ENCODE assay signal across 1 cellular context in genomic region chr6:161838306-161839035, GRCh38.
A peak's percentile ranks its signal among the peaks of the same experiment; 100 is the strongest.
TF ChIP-seq lines count a peak whose summit lies in the region.

No MANE protein-coding gene starts in this region.

TF ChIP-seq in HepG2, 621 proteins besides CTCF, POLR2A, EP300 and RAD21 (continued from another document and continues in another):
- TF ChIP-seq, protein P1, sequence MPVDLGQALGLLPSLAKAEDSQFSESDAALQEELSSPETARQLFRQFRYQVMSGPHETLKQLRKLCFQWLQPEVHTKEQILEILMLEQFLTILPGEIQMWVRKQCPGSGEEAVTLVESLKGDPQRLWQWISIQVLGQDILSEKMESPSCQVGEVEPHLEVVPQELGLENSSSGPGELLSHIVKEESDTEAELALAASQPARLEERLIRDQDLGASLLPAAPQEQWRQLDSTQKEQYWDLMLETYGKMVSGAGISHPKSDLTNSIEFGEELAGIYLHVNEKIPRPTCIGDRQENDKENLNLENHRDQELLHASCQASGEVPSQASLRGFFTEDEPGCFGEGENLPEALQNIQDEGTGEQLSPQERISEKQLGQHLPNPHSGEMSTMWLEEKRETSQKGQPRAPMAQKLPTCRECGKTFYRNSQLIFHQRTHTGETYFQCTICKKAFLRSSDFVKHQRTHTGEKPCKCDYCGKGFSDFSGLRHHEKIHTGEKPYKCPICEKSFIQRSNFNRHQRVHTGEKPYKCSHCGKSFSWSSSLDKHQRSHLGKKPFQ (CRISPR knock-in tag; IDR thresholded peaks at IDR 0.05; ENCODE audit: insufficient replicate concordance) = no peak
- no peak for TF ChIP-seq FOSL1 (CRISPR knock-in tag; IDR thresholded peaks at IDR 0.05; ENCODE audit: borderline replicate concordance)
- no peak for TF ChIP-seq SOX13 (IDR thresholded peaks at IDR 0.05)
- peak in 1 of 2 experiments; percentile 45; a peak in 1 of 4 replicates for TF ChIP-seq SOX13 (CRISPR knock-in tag; conservative IDR thresholded peaks at IDR 0.05 in 1 of 2, IDR thresholded peaks at IDR 0.05 in 1 of 2)
- no peak for TF ChIP-seq RELA (CRISPR knock-in tag; IDR thresholded peaks at IDR 0.05)
- no peak for TF ChIP-seq CAMTA2 (CRISPR knock-in tag; IDR thresholded peaks at IDR 0.05; ENCODE audit: borderline replicate concordance)
- no peak for TF ChIP-seq ZNF207 (IDR thresholded peaks at IDR 0.05; ENCODE audit: borderline replicate concordance)
- no peak for TF ChIP-seq CREB3 (CRISPR knock-in tag; IDR thresholded peaks at IDR 0.05)
- peak; percentile 37; the same call in 1 of the 2 replicates for TF ChIP-seq ZNF800 (CRISPR knock-in tag; IDR thresholded peaks at IDR 0.05)
- peak; percentile 42; the same call in 1 of the 2 replicates for TF ChIP-seq KDM1A (CRISPR knock-in tag; IDR thresholded peaks at IDR 0.05)
- peak; percentile 40; the same call in 1 of the 2 replicates for TF ChIP-seq RXRA (CRISPR knock-in tag; IDR thresholded peaks at IDR 0.05)
- no peak for TF ChIP-seq ZNF17 (CRISPR knock-in tag; IDR thresholded peaks at IDR 0.05)
- TF ChIP-seq ZNF747 (CRISPR knock-in tag; IDR thresholded peaks at IDR 0.05; ENCODE audit: borderline replicate concordance) = no peak
- TF ChIP-seq, protein P2, sequence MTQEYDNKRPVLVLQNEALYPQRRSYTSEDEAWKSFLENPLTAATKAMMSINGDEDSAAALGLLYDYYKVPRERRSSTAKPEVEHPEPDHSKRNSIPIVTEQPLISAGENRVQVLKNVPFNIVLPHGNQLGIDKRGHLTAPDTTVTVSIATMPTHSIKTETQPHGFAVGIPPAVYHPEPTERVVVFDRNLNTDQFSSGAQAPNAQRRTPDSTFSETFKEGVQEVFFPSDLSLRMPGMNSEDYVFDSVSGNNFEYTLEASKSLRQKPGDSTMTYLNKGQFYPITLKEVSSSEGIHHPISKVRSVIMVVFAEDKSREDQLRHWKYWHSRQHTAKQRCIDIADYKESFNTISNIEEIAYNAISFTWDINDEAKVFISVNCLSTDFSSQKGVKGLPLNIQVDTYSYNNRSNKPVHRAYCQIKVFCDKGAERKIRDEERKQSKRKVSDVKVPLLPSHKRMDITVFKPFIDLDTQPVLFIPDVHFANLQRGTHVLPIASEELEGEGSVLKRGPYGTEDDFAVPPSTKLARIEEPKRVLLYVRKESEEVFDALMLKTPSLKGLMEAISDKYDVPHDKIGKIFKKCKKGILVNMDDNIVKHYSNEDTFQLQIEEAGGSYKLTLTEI (CRISPR knock-in tag; conservative IDR thresholded peaks at IDR 0.05) = no peak
- TF ChIP-seq RCOR2 (CRISPR knock-in tag; IDR thresholded peaks at IDR 0.05) = no peak
- TF ChIP-seq, protein P3, sequence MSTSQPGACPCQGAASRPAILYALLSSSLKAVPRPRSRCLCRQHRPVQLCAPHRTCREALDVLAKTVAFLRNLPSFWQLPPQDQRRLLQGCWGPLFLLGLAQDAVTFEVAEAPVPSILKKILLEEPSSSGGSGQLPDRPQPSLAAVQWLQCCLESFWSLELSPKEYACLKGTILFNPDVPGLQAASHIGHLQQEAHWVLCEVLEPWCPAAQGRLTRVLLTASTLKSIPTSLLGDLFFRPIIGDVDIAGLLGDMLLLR (CRISPR knock-in tag; IDR thresholded peaks at IDR 0.05) = no peak
- TF ChIP-seq, protein P4, sequence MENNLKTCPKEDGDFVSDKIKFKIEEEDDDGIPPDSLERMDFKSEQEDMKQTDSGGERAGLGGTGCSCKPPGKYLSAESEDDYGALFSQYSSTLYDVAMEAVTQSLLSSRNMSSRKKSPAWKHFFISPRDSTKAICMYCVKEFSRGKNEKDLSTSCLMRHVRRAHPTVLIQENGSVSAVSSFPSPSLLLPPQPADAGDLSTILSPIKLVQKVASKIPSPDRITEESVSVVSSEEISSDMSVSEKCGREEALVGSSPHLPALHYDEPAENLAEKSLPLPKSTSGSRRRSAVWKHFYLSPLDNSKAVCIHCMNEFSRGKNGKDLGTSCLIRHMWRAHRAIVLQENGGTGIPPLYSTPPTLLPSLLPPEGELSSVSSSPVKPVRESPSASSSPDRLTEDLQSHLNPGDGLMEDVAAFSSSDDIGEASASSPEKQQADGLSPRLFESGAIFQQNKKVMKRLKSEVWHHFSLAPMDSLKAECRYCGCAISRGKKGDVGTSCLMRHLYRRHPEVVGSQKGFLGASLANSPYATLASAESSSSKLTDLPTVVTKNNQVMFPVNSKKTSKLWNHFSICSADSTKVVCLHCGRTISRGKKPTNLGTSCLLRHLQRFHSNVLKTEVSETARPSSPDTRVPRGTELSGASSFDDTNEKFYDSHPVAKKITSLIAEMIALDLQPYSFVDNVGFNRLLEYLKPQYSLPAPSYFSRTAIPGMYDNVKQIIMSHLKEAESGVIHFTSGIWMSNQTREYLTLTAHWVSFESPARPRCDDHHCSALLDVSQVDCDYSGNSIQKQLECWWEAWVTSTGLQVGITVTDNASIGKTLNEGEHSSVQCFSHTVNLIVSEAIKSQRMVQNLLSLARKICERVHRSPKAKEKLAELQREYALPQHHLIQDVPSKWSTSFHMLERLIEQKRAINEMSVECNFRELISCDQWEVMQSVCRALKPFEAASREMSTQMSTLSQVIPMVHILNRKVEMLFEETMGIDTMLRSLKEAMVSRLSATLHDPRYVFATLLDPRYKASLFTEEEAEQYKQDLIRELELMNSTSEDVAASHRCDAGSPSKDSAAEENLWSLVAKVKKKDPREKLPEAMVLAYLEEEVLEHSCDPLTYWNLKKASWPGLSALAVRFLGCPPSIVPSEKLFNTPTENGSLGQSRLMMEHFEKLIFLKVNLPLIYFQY (CRISPR knock-in tag; IDR thresholded peaks at IDR 0.05; ENCODE audit: borderline replicate concordance) = no peak
- 0 out of 2 replicates have a peak, but pooled peaks have one; percentile 48 for TF ChIP-seq ZNF609 (CRISPR knock-in tag; IDR thresholded peaks at IDR 0.05; ENCODE audit: borderline replicate concordance)
- TF ChIP-seq ZNF619 (CRISPR knock-in tag; IDR thresholded peaks at IDR 0.05) = no peak
- no peak for TF ChIP-seq HNRNPH1 (optimal IDR thresholded peaks at IDR 0.05; ENCODE audit: low read depth, low read length)
- no peak for TF ChIP-seq REL (CRISPR knock-in tag; conservative IDR thresholded peaks at IDR 0.05)
- TF ChIP-seq KAT2B (IDR thresholded peaks at IDR 0.05; ENCODE audit: borderline replicate concordance, low read depth, low read length) = no peak
- TF ChIP-seq SETDB1 (CRISPR knock-in tag; IDR thresholded peaks at IDR 0.05; ENCODE audit: borderline replicate concordance) = no peak
- no peak for TF ChIP-seq ZNF337 (CRISPR knock-in tag; IDR thresholded peaks at IDR 0.05; ENCODE audit: borderline replicate concordance, low read depth)
- TF ChIP-seq, protein P5, sequence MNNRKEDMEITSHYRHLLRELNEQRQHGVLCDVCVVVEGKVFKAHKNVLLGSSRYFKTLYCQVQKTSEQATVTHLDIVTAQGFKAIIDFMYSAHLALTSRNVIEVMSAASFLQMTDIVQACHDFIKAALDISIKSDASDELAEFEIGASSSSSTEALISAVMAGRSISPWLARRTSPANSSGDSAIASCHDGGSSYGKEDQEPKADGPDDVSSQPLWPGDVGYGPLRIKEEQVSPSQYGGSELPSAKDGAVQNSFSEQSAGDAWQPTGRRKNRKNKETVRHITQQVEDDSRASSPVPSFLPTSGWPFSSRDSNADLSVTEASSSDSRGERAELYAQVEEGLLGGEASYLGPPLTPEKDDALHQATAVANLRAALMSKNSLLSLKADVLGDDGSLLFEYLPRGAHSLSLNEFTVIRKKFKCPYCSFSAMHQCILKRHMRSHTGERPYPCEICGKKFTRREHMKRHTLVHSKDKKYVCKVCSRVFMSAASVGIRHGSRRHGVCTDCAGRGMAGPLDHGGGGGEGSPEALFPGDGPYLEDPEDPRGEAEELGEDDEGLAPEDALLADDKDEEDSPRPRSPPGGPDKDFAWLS (CRISPR knock-in tag; IDR thresholded peaks at IDR 0.05; ENCODE audit: borderline replicate concordance) = no peak
- no peak for TF ChIP-seq MLX (CRISPR knock-in tag; IDR thresholded peaks at IDR 0.05)
- TF ChIP-seq ZNF605 (CRISPR knock-in tag; IDR thresholded peaks at IDR 0.05) = no peak
- TF ChIP-seq PRMT3 (CRISPR knock-in tag; IDR thresholded peaks at IDR 0.05; ENCODE audit: borderline replicate concordance, low read depth) = peak; percentile 76; the same call in 1 of the 2 replicates
- TF ChIP-seq TARDBP (CRISPR knock-in tag; IDR thresholded peaks at IDR 0.05) = peak; percentile 51; the same call in 1 of the 2 replicates
- TF ChIP-seq RBM39 (IDR thresholded peaks at IDR 0.05; ENCODE audit: low read depth, low read length, poor library complexity, severe bottlenecking) = no peak
- TF ChIP-seq SUZ12 (IDR thresholded peaks at IDR 0.05; ENCODE audit: low read depth, low read length) = no peak
- no peak for TF ChIP-seq SCMH1 (CRISPR knock-in tag; IDR thresholded peaks at IDR 0.05; ENCODE audit: borderline replicate concordance)
- no peak for TF ChIP-seq ZSCAN21 (CRISPR knock-in tag; IDR thresholded peaks at IDR 0.05; ENCODE audit: borderline replicate concordance)
- TF ChIP-seq ZNF513 (CRISPR knock-in tag; conservative IDR thresholded peaks at IDR 0.05) = no peak
- peak; percentile 68; the same call in 1 of the 2 replicates for TF ChIP-seq HNF1B (CRISPR knock-in tag; IDR thresholded peaks at IDR 0.05)
- TF ChIP-seq ZZZ3 (CRISPR knock-in tag; IDR thresholded peaks at IDR 0.05; ENCODE audit: borderline replicate concordance) = no peak
